Comparison of ENCODE assay signal across 15 cellular contexts in genomic region chr17:73348018-73348823, GRCh38. TPM values are rescaled to one million over a fixed set of nuclear protein-coding genes. Genes with fewer than 3 reads are reported as not detected.
A peak's percentile ranks its signal among the peaks of the same experiment; 100 is the strongest.
DNase-seq lines count a peak whose midpoint lies in the region; ATAC-seq and TF ChIP-seq lines count a peak whose summit lies in the region.
"Had no signal": no experiment of that assay in that cellular context is flagged by ENCODE, and none has a peak within 500 bp of the region (broad histone marks: within the 10 kb centered on the region; RNA-seq: fewer than 3 reads in every experiment).

No MANE protein-coding gene starts in this region.

- H4K8ac ChIP-seq in IMR-90 (ENCODE audit: low read depth in 2 of 2, low read length in 2 of 2) (no peak overlapping the region), mesenchymal stem cell (ENCODE audit: low read length) (no peak overlapping the region)

- TF ChIP-seq RAD21 in IMR-90 (IDR thresholded peaks at IDR 0.05; ENCODE audit: low read length), result no peak

- H2BK5ac ChIP-seq in IMR-90 (ENCODE audit: low read depth, low read length, poor library complexity, severe bottlenecking) (no peak overlapping the region), mesenchymal stem cell (ENCODE audit: low read depth, low read length, poor library complexity, severe bottlenecking) (no peak overlapping the region)

- no peak overlapping the region for H3K4ac ChIP-seq in IMR-90 (ENCODE audit: low read depth, low read length)
- H3K4ac ChIP-seq in mesenchymal stem cell (ENCODE audit: low read depth in 1 of 2, low read length in 2 of 2), result no peak overlapping the region

- H2AK5ac ChIP-seq in IMR-90 (ENCODE audit: low read depth, low read length), result peak overlapping the region; percentile 13
- H2AK5ac ChIP-seq in mesenchymal stem cell (ENCODE audit: low read length, severe bottlenecking), result no peak overlapping the region

- H2AFZ ChIP-seq in IMR-90 (replicated peaks; ENCODE audit: low read length, poor library complexity), result no peak overlapping the region
- no peak overlapping the region for H2AFZ ChIP-seq in mesenchymal stem cell (ENCODE audit: low read depth, low read length)

- H3K18ac ChIP-seq in IMR-90 (ENCODE audit: low read depth, low read length) (no peak overlapping the region), mesenchymal stem cell (ENCODE audit: low read depth in 1 of 2, low read length in 2 of 2) (no peak overlapping the region)

- H2BK120ac ChIP-seq in IMR-90 (ENCODE audit: low read depth, low read length), result no peak overlapping the region
- H2BK120ac ChIP-seq in mesenchymal stem cell (ENCODE audit: low read depth, low read length), result no peak overlapping the region

- H2BK15ac ChIP-seq in IMR-90 (ENCODE audit: low read depth, low read length) (no peak overlapping the region), mesenchymal stem cell (ENCODE audit: low read depth, poor library complexity, severe bottlenecking) (no peak overlapping the region)

- H4K91ac ChIP-seq in IMR-90 (ENCODE audit: insufficient read depth, low read depth, low read length), result no peak overlapping the region
- peak overlapping the region; percentile 29 for H4K91ac ChIP-seq in mesenchymal stem cell (ENCODE audit: low read length)

- H3K27me3 ChIP-seq in IMR-90 (ENCODE audit: control insufficient read depth, insufficient read depth, low read length) (no peaks in the 10 kb centered on the region), mesenchymal stem cell (ENCODE audit: control insufficient read depth in 1 of 2, insufficient read depth in 1 of 2, low read length in 2 of 2) (peaks cover 0 to 2% of the 10 kb centered on the region in 2 experiments), stomach smooth muscle (ENCODE audit: control insufficient read depth in 1 of 2, insufficient read depth in 2 of 2, low read length in 2 of 2) (no peaks in the 10 kb centered on the region)
- H3K27me3 ChIP-seq: neutrophil, right lobe of liver had no signal

- TF ChIP-seq POLR2A in IMR-90 (IDR thresholded peaks at IDR 0.05; ENCODE audit: low read depth, low read length), result no peak

- no peaks in the 10 kb centered on the region for H3K36me3 ChIP-seq in IMR-90 (ENCODE audit: control insufficient read depth, insufficient read depth, low read length)
- no peaks in the 10 kb centered on the region for H3K36me3 ChIP-seq in mesenchymal stem cell (ENCODE audit: control insufficient read depth in 1 of 2, insufficient read depth in 2 of 2, low read depth in 1 of 2, low read length in 2 of 2)
- H3K36me3 ChIP-seq in stomach smooth muscle (ENCODE audit: control insufficient read depth in 2 of 2, insufficient read depth in 2 of 2, low read length in 2 of 2), result no peaks in the 10 kb centered on the region
- H3K36me3 ChIP-seq: neutrophil, right lobe of liver had no signal

- H3K9me3 ChIP-seq in IMR-90 (ENCODE audit: control insufficient read depth, insufficient read depth, low read length), result no peaks in the 10 kb centered on the region
- no peaks in the 10 kb centered on the region for H3K9me3 ChIP-seq in mesenchymal stem cell (ENCODE audit: control insufficient read depth, low read length)
- no peaks in the 10 kb centered on the region for H3K9me3 ChIP-seq in stomach smooth muscle (ENCODE audit: control insufficient read depth in 2 of 2, low read length in 2 of 2)
- H3K9me3 ChIP-seq: neutrophil, right lobe of liver had no signal

- H3K4me2 ChIP-seq in IMR-90 (ENCODE audit: low read depth, low read length) (no peak overlapping the region), mesenchymal stem cell (ENCODE audit: low read length, poor library complexity, severe bottlenecking) (no peak overlapping the region)

- WGBS in IMR-90 (ENCODE audit: extremely low coverage in 2 of 2, insufficient read length in 1 of 2), 2 experiments, result 83% methylated on average over 7 of the region's 19 CpGs; no CpG with 5 or more reads in 1 of the 2 experiments
- WGBS in mesenchymal stem cell, result 79% methylated on average over 19 of the region's 19 CpGs

- BruUV-seq in IMR-90 (replicated peaks; lab: Mats Ljungman, UMichigan), result no TSS peak

- TF ChIP-seq CTCF in IMR-90 (conservative IDR thresholded peaks at IDR 0.05; ENCODE audit: low read depth, low read length), result no peak

- H3K79me1 ChIP-seq in IMR-90 (ENCODE audit: low read depth in 1 of 2, low read length in 2 of 2) (no peaks in the 10 kb centered on the region), mesenchymal stem cell (replicated peaks; ENCODE audit: low read length, poor library complexity, severe bottlenecking) (no peaks in the 10 kb centered on the region)

- no peak overlapping the region; the same call in 1 of the 2 replicates for H4K5ac ChIP-seq in IMR-90 (ENCODE audit: low read depth, low read length)

- no peaks in the 10 kb centered on the region for H4K20me1 ChIP-seq in IMR-90 (ENCODE audit: insufficient read depth, low read length)

- in situ Hi-C loops in IMR-90 (cut with MboI; ENCODE audit: low sequenced_read_pairs), result no loop called here

- intact Hi-C loops in IMR-90 (cut with micrococcal nuclease), result no loop called here

- no peak overlapping the region for H2BK20ac ChIP-seq in IMR-90 (ENCODE audit: low read depth, low read length)

- H3K14ac ChIP-seq in IMR-90 (replicated peaks; ENCODE audit: low read depth, low read length), result no peak overlapping the region
- no peak overlapping the region for H3K14ac ChIP-seq in mesenchymal stem cell (ENCODE audit: low read length in 2 of 2)

- CTCF ChIA-PET in IMR-90 (lab: Yijun Ruan, JAX), result interaction anchor here (1.0 kb wide), 1 partner anchor 37 kb away, joined by 3 read pairs; no protein-coding TSS in a partner anchor

- H3K27ac ChIP-seq in IMR-90 (ENCODE audit: insufficient read depth, low read length), result no peak overlapping the region
- H3K27ac ChIP-seq in caudate nucleus (ENCODE audit: low read depth, low read length), result peak overlapping the region; percentile 87
- no peak overlapping the region for H3K27ac ChIP-seq in mesenchymal stem cell (ENCODE audit: low read length, poor library complexity, severe bottlenecking)
- H3K27ac ChIP-seq in stomach smooth muscle (ENCODE audit: low read length), result peak overlapping the region; percentile 95
- H3K27ac ChIP-seq: neutrophil, right lobe of liver had no signal

- no peak overlapping the region for H3K56ac ChIP-seq in IMR-90 (ENCODE audit: extremely low read depth, insufficient read depth, low read length)

- H3K9me1 ChIP-seq in IMR-90 (ENCODE audit: insufficient read depth, low read length), result peaks cover 12% of the 10 kb centered on the region

- ATAC-seq in IMR-90 (ENCODE audit: low read depth), result no peak

- dilution Hi-C loops in IMR-90 (cut with HindIII; ENCODE audit: low sequenced_read_pairs, unreplicated experiment), result no loop called here

- H3K23ac ChIP-seq in IMR-90 (ENCODE audit: low read depth, low read length) (no peak overlapping the region), mesenchymal stem cell (ENCODE audit: low read length in 2 of 2) (no peak overlapping the region)

- H2AK9ac ChIP-seq in IMR-90 (replicated peaks; ENCODE audit: low read depth, low read length, poor library complexity), result peak overlapping the region; percentile 19

- no peak overlapping the region for H2BK12ac ChIP-seq in mesenchymal stem cell (ENCODE audit: low read length in 2 of 2)

- DNase-seq in IMR-90 (no peak), caudate nucleus (lab: John Stamatoyannopoulos, UW) (no peak), mesenchymal stem cell (no peak), COLO668 (lab: John Stamatoyannopoulos, UW; ENCODE audit: unreplicated experiment) (no peak), NCI-H748 treated with DMSO at 0.1 percent for 48 hours (lab: John Stamatoyannopoulos, UW) (no peak), NCI-H1436 (lab: John Stamatoyannopoulos, UW) (no peak), activated gamma-delta T cell (lab: John Stamatoyannopoulos, UW) (no peak)
- DNase-seq: activated CD4-positive, CD25-positive, alpha-beta regulatory T cell treated with anti-CD3 and anti-CD28 coated beads, Interleukin-2, amount 50 U/mL, for 72 hours; amniotic stem cell; immature natural killer cell; NCI-H1930; NCI-H510A; right lobe of liver had no signal

- H3K4me1 ChIP-seq in IMR-90 (ENCODE audit: control insufficient read depth, insufficient read depth, low read length) (peaks cover 18% of the 10 kb centered on the region), mesenchymal stem cell (ENCODE audit: control insufficient read depth, insufficient read depth, low read depth, low read length) (peaks cover 23% of the 10 kb centered on the region), stomach smooth muscle (ENCODE audit: control insufficient read depth, insufficient read depth, low read length) (peaks cover 52% of the 10 kb centered on the region)
- H3K4me1 ChIP-seq: right lobe of liver had no signal

- POLR2A ChIA-PET in IMR-90 (lab: Charles Lee; ENCODE audit: unreplicated experiment), result no interaction called here

- H3K9ac ChIP-seq in IMR-90 (ENCODE audit: low read depth, low read length), result no peak overlapping the region
- no peak overlapping the region for H3K9ac ChIP-seq in mesenchymal stem cell (ENCODE audit: low read length)
- peak overlapping the region; percentile 57 to 71 for H3K9ac ChIP-seq in stomach smooth muscle (ENCODE audit: low read length in 2 of 2)

- no peak overlapping the region for H3K4me3 ChIP-seq in IMR-90 (ENCODE audit: insufficient read depth, low read depth, low read length)
- H3K4me3 ChIP-seq in mesenchymal stem cell (ENCODE audit: insufficient read depth in 1 of 2, low read depth in 1 of 2, low read length in 2 of 2), result no peak overlapping the region
- H3K4me3 ChIP-seq in stomach smooth muscle (ENCODE audit: low read length in 2 of 2), result no peak overlapping the region
- H3K4me3 ChIP-seq: right lobe of liver had no signal

TF ChIP-seq in IMR-90, 13 proteins besides CTCF, POLR2A, EP300 and RAD21 (continues in another document):
- TF ChIP-seq FOS (IDR thresholded peaks at IDR 0.05; ENCODE audit: low read depth, low read length) (no peak), MAFK (IDR thresholded peaks at IDR 0.05; ENCODE audit: low read depth, low read length) (no peak), SMC3 (IDR thresholded peaks at IDR 0.05; ENCODE audit: low read depth, low read length) (no peak), ELK1 (IDR thresholded peaks at IDR 0.05; ENCODE audit: borderline replicate concordance, low read depth, low read length) (no peak), MAZ (IDR thresholded peaks at IDR 0.05; ENCODE audit: borderline replicate concordance, low read depth, low read length) (no peak)

RNA-seq across cellular contexts. Expression of gene CDC42EP4, which starts 36.4 kb away (rescaled TPM):
- 14.3 and 16.1 TPM in 2 replicates for total RNA-seq in IMR-90 (2012; rRNA removed)
- polyA plus RNA-seq in IMR-90 (2012; rRNA removed), result 25.6 and 25.8 TPM in 2 replicates
- polyA plus RNA-seq in IMR-90 (2012; cell fraction: cytosol; rRNA removed), result 15.5 and 25.9 TPM in 2 replicates
- polyA plus RNA-seq in IMR-90 (2012; cell fraction: nucleus; rRNA removed; ENCODE audit: low replicate concordance), result 8.9 and 13.7 TPM in 2 replicates
- polyA plus RNA-seq in mesenchymal stem cell (2013, experiment 1 of 2), result 26.3 TPM
- 26.1 TPM for polyA plus RNA-seq in mesenchymal stem cell (2013, experiment 2 of 2)

Comparison
In these comparisons a context has a peak if more than half of its experiments do, and no peak if none do; other contexts are left out.
1. H3K27ac ChIP-seq: peak in caudate nucleus (single experiment) and stomach smooth muscle (single experiment); none in IMR-90 (single experiment) and mesenchymal stem cell (single experiment).
2. H3K9ac ChIP-seq: peak in stomach smooth muscle (2 of 2); none in IMR-90 (single experiment) and mesenchymal stem cell (single experiment).